In genomic region chr16:79653337-79654000, GRCh38 we compare ENCODE assay signal across 15 cellular contexts. TPM values are rescaled to one million over a fixed set of nuclear protein-coding genes. Genes with fewer than 3 reads are reported as not detected.
DNase-seq lines count a peak whose midpoint lies in the region; ATAC-seq and TF ChIP-seq lines count a peak whose summit lies in the region.
"Had no signal": no experiment of that assay in that cellular context is flagged by ENCODE, and none has a peak within 500 bp of the region (broad histone marks: within the 10 kb centered on the region; RNA-seq: fewer than 3 reads in every experiment).

No MANE protein-coding gene starts in this region.

- no peak overlapping the region for H3K27ac Mint-ChIP-seq in HFFc6

- DNase-seq in NCI-H1105 treated with DMSO at 0.1 percent for 48 hours (lab: John Stamatoyannopoulos, UW), result peak; percentile 46
- DNase-seq in SK-N-MC (ENCODE audit: low read depth, low spot score), result peak; percentile 39
- DNase-seq in cardiac muscle cell (ENCODE audit: low read depth in 1 of 2, low spot score in 1 of 2), result peak; percentile 46 to 90
- peak; percentile 48 for DNase-seq in retinal pigment epithelial cell (ENCODE audit: low read depth)
- DNase-seq in CD1c-positive myeloid dendritic cell (ENCODE audit: extremely low spot score), result no peak
- no peak for DNase-seq in HFFc6
- no peak for DNase-seq in dermis blood vessel endothelial cell
- DNase-seq: activated CD4-positive, alpha-beta T cell treated with anti-CD3 and anti-CD28 coated beads for 1 hour; activated T-cell treated with anti-CD3 and anti-CD28 coated beads for 4 hours; dorsolateral prefrontal cortex; OCI-M1; T-helper 1 cell had no signal

- no peaks in the 10 kb centered on the region; the same call in 1 of the 2 replicates for H3K36me3 Mint-ChIP-seq in HFFc6 (ENCODE audit: low read depth)

- H3K27me3 Mint-ChIP-seq in HFFc6 (ENCODE audit: insufficient read depth), result peaks cover 2% of the 10 kb centered on the region

- H3K36me3 ChIP-seq in SK-N-MC (ENCODE audit: insufficient read depth, low read length), result no peaks in the 10 kb centered on the region
- H3K36me3 ChIP-seq in cardiac muscle cell, result no peaks in the 10 kb centered on the region
- H3K36me3 ChIP-seq: tibial artery had no signal

- no peak overlapping the region for H3K4me3 ChIP-seq in SK-N-MC
- H3K4me3 ChIP-seq in cardiac muscle cell, result no peak overlapping the region
- H3K4me3 ChIP-seq in retinal pigment epithelial cell (ENCODE audit: low read length), result no peak overlapping the region
- H3K4me3 ChIP-seq: dorsolateral prefrontal cortex, tibial artery had no signal

- no peak overlapping the region for H3K27ac ChIP-seq in SK-N-MC
- H3K27ac ChIP-seq in cardiac muscle cell, result no peak overlapping the region
- H3K27ac ChIP-seq: dorsolateral prefrontal cortex, tibial artery had no signal

- no peak for ATAC-seq in GM21528 (IDR thresholded peaks at IDR 0.05; ENCODE audit: low FRiP score, unreplicated experiment)
- ATAC-seq: left lobe of liver had no signal

- no peak overlapping the region for H3K9ac ChIP-seq in SK-N-MC (ENCODE audit: insufficient read length)

- peaks cover 24% of the 10 kb centered on the region for H3K9me3 Mint-ChIP-seq in HFFc6

- H3K9me3 ChIP-seq in SK-N-MC (ENCODE audit: low read depth, low read length), result no peaks in the 10 kb centered on the region
- no peaks in the 10 kb centered on the region for H3K9me3 ChIP-seq in cardiac muscle cell (ENCODE audit: low read depth)
- H3K9me3 ChIP-seq: tibial artery had no signal

- H3K4me1 Mint-ChIP-seq in HFFc6 (ENCODE audit: low read depth), result no peaks in the 10 kb centered on the region

- H3K4me3 Mint-ChIP-seq in HFFc6, result no peak overlapping the region

- TF ChIP-seq CTCF in cardiac muscle cell (IDR thresholded peaks at IDR 0.05; ENCODE audit: low read depth, low read length) (no peak), retinal pigment epithelial cell (conservative IDR thresholded peaks at IDR 0.05; ENCODE audit: low read depth, low read length) (no peak), HFFc6 (IDR thresholded peaks at IDR 0.05) (no peak)

- no peaks in the 10 kb centered on the region for H3K27me3 ChIP-seq in cardiac muscle cell
- H3K27me3 ChIP-seq: tibial artery had no signal

- H3K4me1 ChIP-seq in cardiac muscle cell (ENCODE audit: low read depth), result peaks cover 3% of the 10 kb centered on the region

RNA-seq across cellular contexts. Expression of gene MAF, which starts 52.9 kb away (rescaled TPM):
- total RNA-seq in cardiac muscle cell (18.7 and 21.5 TPM in 2 replicates), dermis blood vessel endothelial cell (30.3 and 43.7 TPM in 2 replicates)
- 3.7 and 5.9 TPM in 2 replicates for polyA plus RNA-seq in cardiac muscle cell
- not detected for total RNA-seq in HFFc6 (2021; fragmentation: NEBNext Ultra II Directional; extraction: Animal tissue kit (Norgen Biotek cat#: 25700))

Comparison
In these comparisons a context has a peak if more than half of its experiments do, and no peak if none do; other contexts are left out.
1. DNase-seq: peak in NCI-H1105 treated with DMSO at 0.1 percent for 48 hours (single experiment), SK-N-MC (single experiment), cardiac muscle cell (2 of 2) and retinal pigment epithelial cell (single experiment); none in CD1c-positive myeloid dendritic cell (single experiment), HFFc6 (single experiment) and dermis blood vessel endothelial cell (single experiment).
2. RNA of gene MAF, which starts 52.9 kb away (total RNA-seq): 30.3 to 43.7 TPM in dermis blood vessel endothelial cell and 18.7 to 21.5 TPM in cardiac muscle cell; not detected in HFFc6; every median in the first group is over 10 times any median in the second.